Comparison of ENCODE assay signal across 17 cellular contexts in the genomic region with DNA sequence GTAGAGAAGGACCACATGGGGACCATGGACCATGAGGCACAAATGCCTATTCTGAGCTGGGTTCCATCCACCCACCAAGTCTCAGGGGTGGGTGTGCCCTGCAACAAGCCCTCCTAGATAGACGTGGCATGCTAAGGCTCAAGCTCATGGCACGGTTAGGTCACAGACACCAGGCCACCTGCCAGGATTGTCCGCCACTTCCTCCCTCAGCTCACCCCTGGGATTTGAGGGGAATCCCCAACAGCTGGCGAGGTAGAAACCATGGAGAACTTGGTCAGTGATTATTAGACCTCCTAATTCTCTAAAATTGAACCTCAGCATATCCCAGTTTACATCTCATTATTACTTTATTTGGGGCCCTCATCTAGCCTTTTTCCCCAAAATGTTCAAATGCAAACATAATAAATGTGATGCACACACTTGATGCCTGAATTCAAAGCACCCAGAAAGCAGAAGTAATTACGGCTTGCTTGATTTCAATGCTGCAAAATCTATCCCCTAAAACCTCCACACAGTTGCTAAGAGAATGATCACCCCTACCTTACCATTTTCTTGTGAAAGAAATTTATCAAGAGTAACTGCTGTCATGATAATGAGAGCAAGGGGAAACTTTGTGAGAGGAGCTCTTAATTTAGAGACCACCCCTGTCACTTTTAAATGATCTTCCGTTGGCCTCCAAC.
A peak's percentile ranks its signal among the peaks of the same experiment; 100 is the strongest.
DNase-seq lines count a peak whose midpoint lies in the region; ATAC-seq and TF ChIP-seq lines count a peak whose summit lies in the region.
"Had no signal": no experiment of that assay in that cellular context is flagged by ENCODE, and none has a peak within 500 bp of the region (broad histone marks: within the 10 kb centered on the region; RNA-seq: fewer than 3 reads in every experiment).

No MANE protein-coding gene starts in this region.

- ATAC-seq in GM19372 (IDR thresholded peaks at IDR 0.05; ENCODE audit: low read depth, unreplicated experiment) (peak; percentile 59), HG02798 (IDR thresholded peaks at IDR 0.05; ENCODE audit: poor library complexity, unreplicated experiment) (peak; percentile 55), GM18870 (IDR thresholded peaks at IDR 0.05; ENCODE audit: unreplicated experiment) (no peak)
- ATAC-seq in effector memory CD8-positive, alpha-beta T cell (replicated peaks) = no peak
- ATAC-seq: activated CD8-positive, alpha-beta T cell treated with anti-CD3 and anti-CD28 coated beads, Interleukin-2, amount 10 ng/mL, durations not matched to agents 7 days and 5 days; CD8-positive, alpha-beta T cell; sciatic nerve had no signal

- no peak overlapping the region for H3K27ac ChIP-seq in BLaER1
- H3K27ac ChIP-seq in Karpas-422 (ENCODE audit: low read length) = peak overlapping the region; percentile 93
- H3K27ac ChIP-seq: cardiac muscle cell, HL-60, KMS-11, thyroid gland, WERI-Rb-1 had no signal

- H3K36me3 ChIP-seq in BLaER1 (no peaks in the 10 kb centered on the region), Karpas-422 (ENCODE audit: insufficient read depth, low read length) (no peaks in the 10 kb centered on the region)
- H3K36me3 ChIP-seq: cardiac muscle cell, thyroid gland, WERI-Rb-1 had no signal

- H3K4me2 ChIP-seq in BLaER1 (peak overlapping the region; percentile 79), Karpas-422 (ENCODE audit: low read depth, low read length, poor library complexity, severe bottlenecking) (peak overlapping the region; percentile 63)
- H3K4me2 ChIP-seq: KMS-11 had no signal

- no peaks in the 10 kb centered on the region for H3K9me3 Mint-ChIP-seq in effector memory CD8-positive, alpha-beta T cell
- no peaks in the 10 kb centered on the region for H3K9me3 Mint-ChIP-seq in osteocyte (ENCODE audit: unreplicated experiment)
- H3K9me3 Mint-ChIP-seq: CD8-positive, alpha-beta T cell had no signal

- no peak overlapping the region for H3K4me3 Mint-ChIP-seq in effector memory CD8-positive, alpha-beta T cell
- H3K4me3 Mint-ChIP-seq in osteocyte (ENCODE audit: unreplicated experiment) = no peak overlapping the region
- H3K4me3 Mint-ChIP-seq: activated CD8-positive, alpha-beta T cell treated with anti-CD3 and anti-CD28 coated beads, Interleukin-2, amount 10 ng/mL, durations not matched to agents 7 days and 5 days; CD8-positive, alpha-beta T cell had no signal

- H3K4me3 ChIP-seq in BLaER1 (no peak overlapping the region), Karpas-422 (ENCODE audit: low read length) (peak overlapping the region; percentile 10; the same call in 1 of the 2 replicates)
- H3K4me3 ChIP-seq: cardiac muscle cell, thyroid gland had no signal

- peaks cover 23% of the 10 kb centered on the region for H3K4me1 ChIP-seq in BLaER1
- H3K4me1 ChIP-seq in Karpas-422 (ENCODE audit: low read length) = peaks cover 65% of the 10 kb centered on the region
- H3K4me1 ChIP-seq: thyroid gland had no signal

- H3K27me3 Mint-ChIP-seq in effector memory CD8-positive, alpha-beta T cell = no peaks in the 10 kb centered on the region
- H3K27me3 Mint-ChIP-seq in osteocyte (ENCODE audit: unreplicated experiment) = peaks cover 21% of the 10 kb centered on the region

- DNase-seq in Karpas-422 (peak; percentile 86), SIG-M5 treated with dmso at 0.1 percent for 504 hours (lab: John Stamatoyannopoulos, UW; ENCODE audit: unreplicated experiment) (no peak), osteocyte (ENCODE audit: extremely low spot score, unreplicated experiment) (no peak)
- no peak for DNase-seq in effector memory CD8-positive, alpha-beta T cell
- DNase-seq: activated CD8-positive, alpha-beta T cell treated with anti-CD3 and anti-CD28 coated beads, Interleukin-2, amount 10 ng/mL, durations not matched to agents 7 days and 5 days; CD8-positive, alpha-beta T cell; T-helper 1 cell; thyroid gland; WERI-Rb-1 had no signal

- H3K27ac Mint-ChIP-seq in effector memory CD8-positive, alpha-beta T cell = no peak overlapping the region
- H3K27ac Mint-ChIP-seq in osteocyte (ENCODE audit: unreplicated experiment) = no peak overlapping the region
- H3K27ac Mint-ChIP-seq: activated CD8-positive, alpha-beta T cell treated with anti-CD3 and anti-CD28 coated beads, Interleukin-2, amount 10 ng/mL, durations not matched to agents 7 days and 5 days; CD8-positive, alpha-beta T cell had no signal

- H3K27me3 ChIP-seq in BLaER1 = no peaks in the 10 kb centered on the region
- no peaks in the 10 kb centered on the region for H3K27me3 ChIP-seq in Karpas-422 (ENCODE audit: low read length)
- H3K27me3 ChIP-seq: cardiac muscle cell, thyroid gland had no signal

- no peaks in the 10 kb centered on the region for H4K20me1 ChIP-seq in BLaER1
- H4K20me1 ChIP-seq in Karpas-422 (ENCODE audit: insufficient read depth, low read depth, low read length) = no peaks in the 10 kb centered on the region

- H3K36me3 Mint-ChIP-seq in effector memory CD8-positive, alpha-beta T cell (ENCODE audit: insufficient read depth) = no peaks in the 10 kb centered on the region
- H3K36me3 Mint-ChIP-seq in osteocyte (ENCODE audit: unreplicated experiment) = no peaks in the 10 kb centered on the region
- H3K36me3 Mint-ChIP-seq: CD8-positive, alpha-beta T cell had no signal

- no peak for TF ChIP-seq CTCF in osteocyte (IDR thresholded peaks at IDR 0.05)

- H3K79me2 ChIP-seq in Karpas-422 (ENCODE audit: low read length) = no peaks in the 10 kb centered on the region

- H3K9me3 ChIP-seq in BLaER1 (peaks cover 7% of the 10 kb centered on the region; the same call in 1 of the 2 replicates), Karpas-422 (ENCODE audit: low read length) (no peaks in the 10 kb centered on the region)
- H3K9me3 ChIP-seq: thyroid gland had no signal

- H3K4me1 Mint-ChIP-seq in effector memory CD8-positive, alpha-beta T cell (ENCODE audit: low read depth in 2 of 2) = no peaks in the 10 kb centered on the region
- H3K4me1 Mint-ChIP-seq in osteocyte (ENCODE audit: unreplicated experiment) = no peaks in the 10 kb centered on the region

- no peaks in the 10 kb centered on the region for H3K9me2 ChIP-seq in Karpas-422 (replicated peaks; ENCODE audit: insufficient read depth, low read length)

- H3K9ac ChIP-seq in BLaER1 = no peak overlapping the region
- peak overlapping the region; percentile 59; the same call in 1 of the 2 replicates for H3K9ac ChIP-seq in Karpas-422 (ENCODE audit: low read length)
- H3K9ac ChIP-seq: KMS-11 had no signal

- H2AFZ ChIP-seq in Karpas-422 (ENCODE audit: low read length) = no peak overlapping the region

Comparison
In these comparisons a context has a peak if more than half of its experiments do, and no peak if none do; other contexts are left out.
1. ATAC-seq: peak in GM19372 (single experiment) and HG02798 (single experiment); none in effector memory CD8-positive, alpha-beta T cell (single experiment) and GM18870 (single experiment).